Comparison of ENCODE assay signal across 9 cellular contexts in genomic region chr9:127828262-127829031, GRCh38. TPM values are rescaled to one million over a fixed set of nuclear protein-coding genes. Genes with fewer than 3 reads are reported as not detected.
DNase-seq lines count a peak whose midpoint lies in the region; ATAC-seq and TF ChIP-seq lines count a peak whose summit lies in the region.
"Had no signal": no experiment of that assay in that cellular context is flagged by ENCODE, and none has a peak within 500 bp of the region (broad histone marks: within the 10 kb centered on the region; RNA-seq: fewer than 3 reads in every experiment).

No MANE protein-coding gene starts in this region.

- H3K27ac Mint-ChIP-seq in GM23338 = no peak overlapping the region; the same call in 1 of the 2 replicates

- H3K36me3 Mint-ChIP-seq in GM23338 (ENCODE audit: low read depth) = no peaks in the 10 kb centered on the region

- no peaks in the 10 kb centered on the region for H3K79me2 ChIP-seq in GM23338 (replicated peaks; ENCODE audit: insufficient read depth)

- intact Hi-C loops in ascending aorta (cut with DNase I) = loop anchor here (2.0 to 5.0 kb wide), 2 partner anchors 34 to 42 kb away; no protein-coding TSS in a partner anchor
- intact Hi-C loops in A673 (cut with micrococcal nuclease; ENCODE audit: unreplicated experiment) = no loop called here

- H3K9me3 ChIP-seq in ascending aorta (no peaks in the 10 kb centered on the region), A673 (ENCODE audit: low read depth, low read length, poor library complexity, severe bottlenecking) (no peaks in the 10 kb centered on the region)

- no TSS peak for BruUV-seq in A673 (replicated peaks; lab: Mats Ljungman, UMichigan)

- CTCF ChIA-PET in A673 (lab: Charles Lee) = no interaction called here

- H3K4me3 ChIP-seq in GM23338 = peak overlapping the region; percentile 53
- H3K4me3 ChIP-seq in ascending aorta = peak overlapping the region; percentile 34 to 48
- no peak overlapping the region for H3K4me3 ChIP-seq in A673 (ENCODE audit: low read depth, low read length, poor library complexity, severe bottlenecking)

- peaks cover 14% of the 10 kb centered on the region for H3F3A ChIP-seq in GM23338 (replicated peaks; ENCODE audit: low read depth)

- H3K9me3 Mint-ChIP-seq in GM23338 = no peaks in the 10 kb centered on the region; the same call in 2 of the 3 replicates

- H3K4me2 ChIP-seq in GM23338 = peak overlapping the region; percentile 80

- peaks cover 12% of the 10 kb centered on the region; the same call in 1 of the 2 replicates for H3K27me3 ChIP-seq in GM23338 (ENCODE audit: insufficient read depth)
- no peaks in the 10 kb centered on the region for H3K27me3 ChIP-seq in ascending aorta
- no peaks in the 10 kb centered on the region for H3K27me3 ChIP-seq in A673 (replicated peaks; ENCODE audit: insufficient read depth, low read depth, low read length, poor library complexity)

- POLR2A ChIA-PET in A673 (lab: Charles Lee; ENCODE audit: low non-redundant PET) = no interaction called here

- H3K4me1 ChIP-seq in GM23338 (ENCODE audit: insufficient read depth) (peaks cover 8% of the 10 kb centered on the region), ascending aorta (peaks cover 20 to 59% of the 10 kb centered on the region in 2 donors), A673 (ENCODE audit: insufficient read depth, low read length, poor library complexity, severe bottlenecking) (no peaks in the 10 kb centered on the region)

- no peaks in the 10 kb centered on the region for H4K20me1 ChIP-seq in GM23338 (replicated peaks; ENCODE audit: insufficient read depth)

- no peaks in the 10 kb centered on the region; the same call in 1 of the 2 replicates for H3K36me3 ChIP-seq in GM23338 (ENCODE audit: insufficient read depth)
- H3K36me3 ChIP-seq in ascending aorta = peaks cover 38 to 47% of the 10 kb centered on the region in 2 donors
- H3K36me3 ChIP-seq in A673 (ENCODE audit: insufficient read depth, low read length, poor library complexity, severe bottlenecking) = peaks cover 5% of the 10 kb centered on the region

- ATAC-seq in GM23338 (peak; percentile 76), GM21381 (IDR thresholded peaks at IDR 0.05; ENCODE audit: unreplicated experiment) (no peak)

- peak overlapping the region; percentile 75 for H3K27ac ChIP-seq in GM23338 (ENCODE audit: low read depth)
- peak overlapping the region; percentile 89 to 95 for H3K27ac ChIP-seq in ascending aorta
- H3K27ac ChIP-seq in A673 (ENCODE audit: low read depth, low read length, poor library complexity, severe bottlenecking) = no peak overlapping the region
- H3K27ac ChIP-seq: HL-60 had no signal

- TF ChIP-seq CTCF in GM23338 (conservative IDR thresholded peaks at IDR 0.05; ENCODE audit: low read depth in 2 of 2) (peak in 1 of 2 experiments; percentile 16; a peak in 2 of 4 replicates), ascending aorta (IDR thresholded peaks at IDR 0.05) (no peak), GM20000 (IDR thresholded peaks at IDR 0.05; ENCODE audit: extremely low read depth, missing control alignments) (no peak), A673 (conservative IDR thresholded peaks at IDR 0.05; ENCODE audit: low read depth, low read length) (no peak)

- H3K4me3 Mint-ChIP-seq in GM23338 = peak overlapping the region; percentile 67

- no peaks in the 10 kb centered on the region for H3K9me2 ChIP-seq in GM23338 (ENCODE audit: insufficient read depth)

- H3K4me1 Mint-ChIP-seq in GM23338 = peaks cover 37% of the 10 kb centered on the region

- DNase-seq in GM23338 (ENCODE audit: low spot score) (peak; percentile 99), ascending aorta (ENCODE audit: low spot score in 2 of 2) (peak; percentile 67 to 93), iPS DF 4.7 (ENCODE audit: extremely low read depth, low spot score) (peak; percentile 89), retina (peak; percentile 83), GM20000 (ENCODE audit: low spot score) (no peak), GDM1 (lab: John Stamatoyannopoulos, UW) (no peak), A673 (ENCODE audit: low spot score) (no peak)

- H2AFZ ChIP-seq in GM23338 = peak overlapping the region; percentile 97

- peaks cover 20% of the 10 kb centered on the region for H3K27me3 Mint-ChIP-seq in GM23338 (ENCODE audit: insufficient read depth, low read depth, poor library complexity)

TF ChIP-seq in GM23338, 12 proteins besides CTCF, POLR2A, EP300 and RAD21:
- TF ChIP-seq, protein P1, sequence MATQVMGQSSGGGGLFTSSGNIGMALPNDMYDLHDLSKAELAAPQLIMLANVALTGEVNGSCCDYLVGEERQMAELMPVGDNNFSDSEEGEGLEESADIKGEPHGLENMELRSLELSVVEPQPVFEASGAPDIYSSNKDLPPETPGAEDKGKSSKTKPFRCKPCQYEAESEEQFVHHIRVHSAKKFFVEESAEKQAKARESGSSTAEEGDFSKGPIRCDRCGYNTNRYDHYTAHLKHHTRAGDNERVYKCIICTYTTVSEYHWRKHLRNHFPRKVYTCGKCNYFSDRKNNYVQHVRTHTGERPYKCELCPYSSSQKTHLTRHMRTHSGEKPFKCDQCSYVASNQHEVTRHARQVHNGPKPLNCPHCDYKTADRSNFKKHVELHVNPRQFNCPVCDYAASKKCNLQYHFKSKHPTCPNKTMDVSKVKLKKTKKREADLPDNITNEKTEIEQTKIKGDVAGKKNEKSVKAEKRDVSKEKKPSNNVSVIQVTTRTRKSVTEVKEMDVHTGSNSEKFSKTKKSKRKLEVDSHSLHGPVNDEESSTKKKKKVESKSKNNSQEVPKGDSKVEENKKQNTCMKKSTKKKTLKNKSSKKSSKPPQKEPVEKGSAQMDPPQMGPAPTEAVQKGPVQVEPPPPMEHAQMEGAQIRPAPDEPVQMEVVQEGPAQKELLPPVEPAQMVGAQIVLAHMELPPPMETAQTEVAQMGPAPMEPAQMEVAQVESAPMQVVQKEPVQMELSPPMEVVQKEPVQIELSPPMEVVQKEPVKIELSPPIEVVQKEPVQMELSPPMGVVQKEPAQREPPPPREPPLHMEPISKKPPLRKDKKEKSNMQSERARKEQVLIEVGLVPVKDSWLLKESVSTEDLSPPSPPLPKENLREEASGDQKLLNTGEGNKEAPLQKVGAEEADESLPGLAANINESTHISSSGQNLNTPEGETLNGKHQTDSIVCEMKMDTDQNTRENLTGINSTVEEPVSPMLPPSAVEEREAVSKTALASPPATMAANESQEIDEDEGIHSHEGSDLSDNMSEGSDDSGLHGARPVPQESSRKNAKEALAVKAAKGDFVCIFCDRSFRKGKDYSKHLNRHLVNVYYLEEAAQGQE (IDR thresholded peaks at IDR 0.05; ENCODE audit: unreplicated experiment) = no peak
- TF ChIP-seq POLR2AphosphoS5 (IDR thresholded peaks at IDR 0.05; ENCODE audit: low read depth) = peak; percentile 67

RNA-seq across cellular contexts. Expression of gene FPGS, which starts 25.8 kb away (rescaled TPM):
- 87.2 and 92.4 TPM in 2 replicates for total RNA-seq in GM23338 (2014; rRNA removed; shearing (Covaris generic))
- 40.7 and 43.5 TPM in 2 replicates for polyA plus RNA-seq in GM23338 (2016; fragmentation: Nextera tagmentation; extraction: Ambion mirVana)
- total RNA-seq in ascending aorta = 286 TPM
- total RNA-seq in A673 (2021) = 74.9 and 78.2 TPM in 2 replicates

RNA-seq across cellular contexts. Expression of gene ENG, which starts 26.0 kb away (rescaled TPM):
- total RNA-seq in GM23338 (2014; rRNA removed; shearing (Covaris generic)) = 1.4 and 3.0 TPM in 2 replicates
- 2.6 TPM in 2 replicates for polyA plus RNA-seq in GM23338 (2016; fragmentation: Nextera tagmentation; extraction: Ambion mirVana)
- total RNA-seq in ascending aorta = 675 TPM
- 29.9 and 31.1 TPM in 2 replicates for total RNA-seq in A673 (2021)

RNA-seq across cellular contexts. Expression of gene CDK9, which starts 42.6 kb away (rescaled TPM):
- 63.9 and 84.3 TPM in 2 replicates for total RNA-seq in GM23338 (2014; rRNA removed; shearing (Covaris generic))
- 49.7 and 58.5 TPM in 2 replicates for polyA plus RNA-seq in GM23338 (2016; fragmentation: Nextera tagmentation; extraction: Ambion mirVana)
- total RNA-seq in ascending aorta = 470 TPM
- 68.0 and 77.7 TPM in 2 replicates for total RNA-seq in A673 (2021)

RNA-seq across cellular contexts. Expression of gene AK1, which starts 49.0 kb away (rescaled TPM):
- 6.7 and 16.2 TPM in 2 replicates for total RNA-seq in GM23338 (2014; rRNA removed; shearing (Covaris generic))
- polyA plus RNA-seq in GM23338 (2016; fragmentation: Nextera tagmentation; extraction: Ambion mirVana) = 35.5 and 36.3 TPM in 2 replicates
- total RNA-seq in ascending aorta = 64.5 TPM
- 35.8 and 52.9 TPM in 2 replicates for total RNA-seq in A673 (2021)

RNA-seq across cellular contexts. Expression of gene SH2D3C, which starts 50.0 kb away (rescaled TPM):
- 4.5 and 7.3 TPM in 2 replicates for total RNA-seq in GM23338 (2014; rRNA removed; shearing (Covaris generic))
- polyA plus RNA-seq in GM23338 (2016; fragmentation: Nextera tagmentation; extraction: Ambion mirVana) = 4.2 and 4.4 TPM in 2 replicates
- 49.5 TPM for total RNA-seq in ascending aorta
- total RNA-seq in A673 (2021) = not detected in 2 replicates

Comparison
In these comparisons a context has a peak if more than half of its experiments do, and no peak if none do; other contexts are left out.
1. DNase-seq: peak in GM23338 (single experiment), ascending aorta (2 of 2), iPS DF 4.7 (single experiment) and retina (single experiment); none in GM20000 (single experiment), GDM1 (single experiment) and A673 (single experiment).
2. RNA of gene ENG, which starts 26.0 kb away (total RNA-seq): 675 TPM in ascending aorta (single experiment); 29.9 to 31.1 TPM in A673 and 1.4 to 3.0 TPM in GM23338; every median in the first group is over 10 times any median in the second.